17 cellular contexts compared by ENCODE assay signal in the genomic region with DNA sequence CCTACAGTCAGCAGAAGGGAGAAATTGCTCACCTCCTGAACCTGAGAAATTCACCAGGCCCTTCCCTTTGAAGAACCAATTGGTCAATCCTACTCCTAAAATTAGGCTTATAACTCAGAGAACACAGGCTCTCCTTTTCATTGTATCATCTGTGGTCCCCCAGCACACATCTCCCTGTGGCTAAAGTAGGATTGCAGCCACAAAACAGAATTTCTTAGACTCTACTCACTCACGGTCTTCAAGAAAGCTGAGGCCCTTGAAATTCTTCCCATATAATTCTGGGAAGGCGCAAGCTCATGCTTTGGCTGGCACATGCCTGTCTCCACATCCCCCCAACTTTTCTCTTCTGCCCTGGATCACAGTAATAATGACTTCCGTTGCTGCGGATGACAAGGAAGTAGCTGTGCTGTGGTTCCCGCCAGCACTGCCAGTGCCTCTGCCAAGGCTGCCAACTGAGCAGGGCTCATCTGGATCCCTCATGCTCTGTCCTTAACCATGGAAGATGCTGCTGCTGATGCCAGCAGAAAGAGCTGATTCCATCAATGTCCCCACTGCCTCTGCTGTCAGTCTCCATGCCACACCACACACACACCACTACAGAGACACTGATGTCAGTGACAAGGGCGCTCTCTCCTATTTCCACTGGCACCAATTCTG.
"Had no signal": no experiment of that assay in that cellular context is flagged by ENCODE, and none has a peak within 500 bp of the region (broad histone marks: within the 10 kb centered on the region; RNA-seq: fewer than 3 reads in every experiment).

No MANE protein-coding gene starts in this region.

- H3K27me3 ChIP-seq: dorsolateral prefrontal cortex, neural progenitor cell, upper lobe of left lung had no signal

- DNase-seq: activated CD4-positive, alpha-beta T cell treated with anti-CD3 and anti-CD28 coated beads, Interleukin-2, amount 10 ng/mL, durations not matched to agents 24 days and 14 days; activated CD4-positive, CD25-positive, alpha-beta regulatory T cell; activated CD8-positive, alpha-beta memory T cell treated with anti-CD3 and anti-CD28 coated beads, Interleukin-2, amount 50 U/mL, for 4 hours; activated CD8-positive, alpha-beta T cell treated with anti-CD3 and anti-CD28 coated beads, Interleukin-2, amount 10 ng/mL, durations not matched to agents 7 days and 5 days; activated effector memory CD4-positive, alpha-beta T cell treated with anti-CD3 and anti-CD28 coated beads, Interleukin-2, amount 50 U/mL, for 16 hours; activated T-cell treated with anti-CD3 and anti-CD28 coated beads, Interleukin-2, amount 50 U/mL, for 48 hours; dorsolateral prefrontal cortex; erythroblast; kidney glomerular epithelial cell; stimulated activated CD4-positive, alpha-beta T cell treated with anti-CD3 and anti-CD28 coated beads, Interleukin-15, amount 100 ng/mL, for 24 hours; stimulated activated CD4-positive, alpha-beta T cell treated with anti-CD3 and anti-CD28 coated beads, Interleukin-4, amount 100 ng/mL, for 1 hour; stimulated activated naive CD4-positive, alpha-beta T cell; SW 1271 had no signal

- H3K4me1 ChIP-seq: neural progenitor cell, parathyroid adenoma, upper lobe of left lung had no signal

- H3K27me3 Mint-ChIP-seq: activated CD4-positive, alpha-beta T cell treated with anti-CD3 and anti-CD28 coated beads, Interleukin-2, amount 10 ng/mL, durations not matched to agents 24 days and 14 days had no signal

- H3K9ac ChIP-seq: neural progenitor cell, parathyroid adenoma had no signal

- H3K27ac Mint-ChIP-seq: activated CD4-positive, alpha-beta T cell treated with anti-CD3 and anti-CD28 coated beads, Interleukin-2, amount 10 ng/mL, durations not matched to agents 24 days and 14 days; activated CD8-positive, alpha-beta T cell treated with anti-CD3 and anti-CD28 coated beads, Interleukin-2, amount 10 ng/mL, durations not matched to agents 7 days and 5 days; neural progenitor cell had no signal

- H3K4me2 ChIP-seq: neural progenitor cell had no signal

- H3K79me2 ChIP-seq: parathyroid adenoma had no signal

- H3K36me3 ChIP-seq: neural progenitor cell, upper lobe of left lung had no signal

- H3K27ac ChIP-seq: neural progenitor cell, parathyroid adenoma, upper lobe of left lung had no signal

- H3K9me3 ChIP-seq: upper lobe of left lung had no signal

- ATAC-seq: activated CD8-positive, alpha-beta T cell treated with anti-CD3 and anti-CD28 coated beads, Interleukin-2, amount 10 ng/mL, durations not matched to agents 7 days and 5 days; activated naive CD4-positive, alpha-beta T cell treated with anti-CD3 and anti-CD28 coated beads, Interleukin-2, amount 50 U/mL, for 72 hours had no signal

- H3K4me1 Mint-ChIP-seq: activated CD4-positive, alpha-beta T cell treated with anti-CD3 and anti-CD28 coated beads, Interleukin-2, amount 10 ng/mL, durations not matched to agents 24 days and 14 days had no signal

- H3K4me3 ChIP-seq: dorsolateral prefrontal cortex, neural progenitor cell, upper lobe of left lung had no signal

- H3K4me3 Mint-ChIP-seq: activated CD4-positive, alpha-beta T cell treated with anti-CD3 and anti-CD28 coated beads, Interleukin-2, amount 10 ng/mL, durations not matched to agents 24 days and 14 days; activated CD8-positive, alpha-beta T cell treated with anti-CD3 and anti-CD28 coated beads, Interleukin-2, amount 10 ng/mL, durations not matched to agents 7 days and 5 days; neural progenitor cell had no signal

- H2AFZ ChIP-seq: neural progenitor cell, parathyroid adenoma had no signal

- H3K9me3 Mint-ChIP-seq: activated CD4-positive, alpha-beta T cell treated with anti-CD3 and anti-CD28 coated beads, Interleukin-2, amount 10 ng/mL, durations not matched to agents 24 days and 14 days; activated naive CD4-positive, alpha-beta T cell treated with anti-CD3 and anti-CD28 coated beads, Interleukin-2, amount 50 U/mL, for 72 hours; neural progenitor cell had no signal
